8 cellular contexts compared by ENCODE assay signal in the genomic region with DNA sequence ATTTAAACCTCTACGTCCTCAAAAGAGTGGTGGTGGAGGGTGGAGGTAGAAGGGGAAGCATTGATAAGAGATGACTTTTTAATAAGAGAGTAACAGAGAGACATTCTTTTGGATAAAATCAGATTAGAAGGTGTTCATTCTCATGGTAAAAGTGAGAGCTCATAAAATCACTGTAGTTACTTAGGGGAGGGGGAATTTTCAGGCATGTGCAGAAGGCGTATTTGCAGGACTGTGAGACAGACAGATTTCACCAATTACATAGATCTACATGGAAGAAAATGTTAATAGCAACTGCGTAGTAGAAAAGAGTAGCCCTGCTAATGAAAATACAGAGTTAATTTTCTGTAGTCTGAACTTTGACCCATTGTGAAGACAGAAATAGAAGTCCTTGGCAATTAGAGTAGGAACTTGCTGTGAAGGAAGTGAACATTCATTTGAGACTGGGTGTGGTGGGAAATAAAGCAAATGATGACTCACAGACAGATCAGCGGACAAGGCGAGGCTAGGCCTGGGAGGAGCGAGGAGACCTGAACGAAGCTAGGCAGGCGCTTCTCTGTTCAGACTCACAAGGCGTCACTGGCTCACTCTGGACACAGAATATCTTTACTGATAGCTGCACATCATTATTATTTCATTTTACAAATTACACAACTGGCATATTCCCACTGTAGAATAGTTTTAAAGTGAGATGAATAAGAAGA.
DNase-seq lines count a peak whose midpoint lies in the region; ATAC-seq lines count a peak whose summit lies in the region.

No MANE protein-coding gene starts in this region.

- H3K9me3 Mint-ChIP-seq in activated naive CD8-positive, alpha-beta T cell treated with anti-CD3 and anti-CD28 coated beads, Interleukin-2, amount 50 U/mL, for 24 hours = no peaks in the 10 kb centered on the region
- H3K9me3 Mint-ChIP-seq in stimulated activated naive B cell treated with anti-CD40 and anti-IgM and Interleukin-4, amounts not matched to agents 10 μg/mL and 1 μg/mL and 100 μg/mL, for 72 hours = peaks cover 0 to 2% of the 10 kb centered on the region in 2 donors

- no peaks in the 10 kb centered on the region for H3K36me3 Mint-ChIP-seq in activated naive CD8-positive, alpha-beta T cell treated with anti-CD3 and anti-CD28 coated beads, Interleukin-2, amount 50 U/mL, for 24 hours (ENCODE audit: low read depth)
- peaks cover 0 to 3% of the 10 kb centered on the region in 2 donors for H3K36me3 Mint-ChIP-seq in stimulated activated naive B cell treated with anti-CD40 and anti-IgM and Interleukin-4, amounts not matched to agents 10 μg/mL and 1 μg/mL and 100 μg/mL, for 72 hours

- DNase-seq in ELR (ENCODE audit: low read depth) (peak; percentile 91), NOMO-1 (lab: John Stamatoyannopoulos, UW; ENCODE audit: unreplicated experiment in 2 of 2) (peak; percentile 93 to 96), islet precursor cell (peak; percentile 88), 8988T (no peak)
- DNase-seq in activated naive CD8-positive, alpha-beta T cell treated with anti-CD3 and anti-CD28 coated beads, Interleukin-2, amount 50 U/mL, for 24 hours = no peak
- no peak for DNase-seq in stimulated activated naive B cell treated with anti-CD40 and anti-IgM and Interleukin-4, amounts not matched to agents 10 μg/mL and 1 μg/mL and 100 μg/mL, for 72 hours

- peak overlapping the region; percentile 31 for H3K27ac Mint-ChIP-seq in activated naive CD8-positive, alpha-beta T cell treated with anti-CD3 and anti-CD28 coated beads, Interleukin-2, amount 50 U/mL, for 24 hours
- H3K27ac Mint-ChIP-seq in stimulated activated naive B cell treated with anti-CD40 and anti-IgM and Interleukin-4, amounts not matched to agents 10 μg/mL and 1 μg/mL and 100 μg/mL, for 72 hours = no peak overlapping the region

- no peak overlapping the region for H3K4me3 Mint-ChIP-seq in activated naive CD8-positive, alpha-beta T cell treated with anti-CD3 and anti-CD28 coated beads, Interleukin-2, amount 50 U/mL, for 24 hours
- no peak overlapping the region for H3K4me3 Mint-ChIP-seq in stimulated activated naive B cell treated with anti-CD40 and anti-IgM and Interleukin-4, amounts not matched to agents 10 μg/mL and 1 μg/mL and 100 μg/mL, for 72 hours

- ATAC-seq in activated naive CD8-positive, alpha-beta T cell treated with anti-CD3 and anti-CD28 coated beads, Interleukin-2, amount 50 U/mL, for 24 hours = peak; percentile 96
- ATAC-seq in stimulated activated naive B cell treated with anti-CD40 and anti-IgM and Interleukin-4, amounts not matched to agents 10 μg/mL and 1 μg/mL and 100 μg/mL, for 72 hours (replicated peaks) = peak; percentile 48 to 82
- no peak for ATAC-seq in HG03378 (IDR thresholded peaks at IDR 0.05; ENCODE audit: unreplicated experiment)
- ATAC-seq in HG03442 (IDR thresholded peaks at IDR 0.05; ENCODE audit: unreplicated experiment) = no peak

- no peaks in the 10 kb centered on the region for H3K27me3 Mint-ChIP-seq in activated naive CD8-positive, alpha-beta T cell treated with anti-CD3 and anti-CD28 coated beads, Interleukin-2, amount 50 U/mL, for 24 hours
- peaks cover 0 to 36% of the 10 kb centered on the region in 2 donors for H3K27me3 Mint-ChIP-seq in stimulated activated naive B cell treated with anti-CD40 and anti-IgM and Interleukin-4, amounts not matched to agents 10 μg/mL and 1 μg/mL and 100 μg/mL, for 72 hours

- H3K4me1 Mint-ChIP-seq in activated naive CD8-positive, alpha-beta T cell treated with anti-CD3 and anti-CD28 coated beads, Interleukin-2, amount 50 U/mL, for 24 hours = peaks cover 52% of the 10 kb centered on the region
- H3K4me1 Mint-ChIP-seq in stimulated activated naive B cell treated with anti-CD40 and anti-IgM and Interleukin-4, amounts not matched to agents 10 μg/mL and 1 μg/mL and 100 μg/mL, for 72 hours = peaks cover 11 to 24% of the 10 kb centered on the region in 2 donors

Comparison
In these comparisons a context has a peak if more than half of its experiments do, and no peak if none do; other contexts are left out.
1. DNase-seq: peak in ELR (single experiment), NOMO-1 (2 of 2) and islet precursor cell (single experiment); none in activated naive CD8-positive, alpha-beta T cell treated with anti-CD3 and anti-CD28 coated beads, Interleukin-2, amount 50 U/mL, for 24 hours (single experiment), stimulated activated naive B cell treated with anti-CD40 and anti-IgM and Interleukin-4, amounts not matched to agents 10 μg/mL and 1 μg/mL and 100 μg/mL, for 72 hours (single experiment) and 8988T (single experiment).
2. ATAC-seq: peak in activated naive CD8-positive, alpha-beta T cell treated with anti-CD3 and anti-CD28 coated beads, Interleukin-2, amount 50 U/mL, for 24 hours (single experiment) and stimulated activated naive B cell treated with anti-CD40 and anti-IgM and Interleukin-4, amounts not matched to agents 10 μg/mL and 1 μg/mL and 100 μg/mL, for 72 hours (2 of 2); none in HG03378 (single experiment) and HG03442 (single experiment).